Comparison of ENCODE assay signal across 8 cellular contexts in genomic region chr15:23529891-23530290, GRCh38. TPM values are rescaled to one million over a fixed set of nuclear protein-coding genes. Genes with fewer than 3 reads are reported as not detected.
"Had no signal": no experiment of that assay in that cellular context is flagged by ENCODE, and none has a peak within 500 bp of the region (broad histone marks: within the 10 kb centered on the region; RNA-seq: fewer than 3 reads in every experiment).

No MANE protein-coding gene starts in this region.

- H3K27ac Mint-ChIP-seq: GM23338, H9 had no signal

- H3K4me1 Mint-ChIP-seq: GM23338, H9, IgD-negative memory B cell had no signal

- DNase-seq: H9, HCEC 1CT, KG1 had no signal

- H3K27ac ChIP-seq: HL-60 had no signal

- ATAC-seq: GM23338, HepG2 had no signal

- H3K4me3 ChIP-seq: GM23338 had no signal

- H3K4me3 Mint-ChIP-seq: GM23338, H9, IgD-negative memory B cell had no signal

- H3K27me3 Mint-ChIP-seq: IgD-negative memory B cell had no signal

RNA-seq across cellular contexts. Expression of gene MKRN3, which starts 35.6 kb away (rescaled TPM):
- total RNA-seq: GM23338, H1, H9 had no signal
